In genomic region chrX:105347373-105347772, GRCh38 we compare ENCODE assay signal across 8 cellular contexts.
"Had no signal": no experiment of that assay in that cellular context is flagged by ENCODE, and none has a peak within 500 bp of the region (broad histone marks: within the 10 kb centered on the region; RNA-seq: fewer than 3 reads in every experiment).

No MANE protein-coding gene starts in this region.

- H3K4me3 ChIP-seq: GM23248, HAP-1, K562 had no signal

- H3K9ac ChIP-seq: GM23248 had no signal

- FAIRE-seq: K562 had no signal

- ATAC-seq: HCT116, K562 had no signal

- H3K9me3 ChIP-seq: HAP-1 had no signal

- H2AFZ ChIP-seq: GM23248 had no signal

- DNase-seq: GM23248, GOT3, H7, IMR-90 had no signal

- H3K36me3 ChIP-seq: HAP-1 had no signal

- H3K4me1 ChIP-seq: HAP-1 had no signal

- H3K27ac ChIP-seq: GM23248, HL-60 had no signal
